16 cellular contexts compared by ENCODE assay signal in genomic region chr17:72538921-72539352, GRCh38.
A peak's percentile ranks its signal among the peaks of the same experiment; 100 is the strongest.
DNase-seq lines count a peak whose midpoint lies in the region; TF ChIP-seq lines count a peak whose summit lies in the region.
"Had no signal": no experiment of that assay in that cellular context is flagged by ENCODE, and none has a peak within 500 bp of the region (broad histone marks: within the 10 kb centered on the region; RNA-seq: fewer than 3 reads in every experiment).

No MANE protein-coding gene starts in this region.

- DNase-seq in PC-9 (no peak), glutamatergic neuron (peak; percentile 37), neural progenitor cell (ENCODE audit: low spot score) (peak; percentile 71), mesenteric fat pad (ENCODE audit: low spot score) (no peak), cerebellar nuclear complex (lab: John Stamatoyannopoulos, UW) (no peak), DMS53 treated with DMSO at 0.1 percent for 48 hours (lab: John Stamatoyannopoulos, UW; ENCODE audit: unreplicated experiment) (no peak), OCI-M2 (lab: John Stamatoyannopoulos, UW; ENCODE audit: unreplicated experiment) (no peak)
- DNase-seq: ACHN; activated CD8-positive, alpha-beta T cell treated with anti-CD3 and anti-CD28 coated beads, Interleukin-2, amount 10 ng/mL, durations not matched to agents 7 days and 5 days; adrenal gland; CD4-positive, alpha-beta T cell; NCI-H187; NCI-H69; Peyer's patch had no signal

- H3K27ac ChIP-seq in 22Rv1 (0 out of 2 replicates have a peak overlapping the region, but pooled peaks have one; percentile 10), PC-9 (peak overlapping the region; percentile 68; the same call in 1 of the 2 replicates), neural progenitor cell (peak overlapping the region; percentile 36)
- H3K27ac ChIP-seq: adrenal gland, coronary artery had no signal

- H3K9ac ChIP-seq in neural progenitor cell: no peak overlapping the region

- H3K4me1 ChIP-seq in PC-9 (replicated peaks; ENCODE audit: insufficient read depth) (peaks cover 16% of the 10 kb centered on the region), neural progenitor cell (peaks cover 27% of the 10 kb centered on the region)
- H3K4me1 ChIP-seq: adrenal gland had no signal

- H3K36me3 ChIP-seq in PC-9 (ENCODE audit: low read depth) (no peaks in the 10 kb centered on the region), neural progenitor cell (no peaks in the 10 kb centered on the region)
- H3K36me3 ChIP-seq: adrenal gland, Peyer's patch had no signal

- H3K4me1 Mint-ChIP-seq in glutamatergic neuron (ENCODE audit: low read depth, unreplicated experiment) (peaks cover 27% of the 10 kb centered on the region), neural progenitor cell (peaks cover 37% of the 10 kb centered on the region)

- TF ChIP-seq CTCF in 22Rv1 (IDR thresholded peaks at IDR 0.05): no peak
- TF ChIP-seq CTCF in PC-9 (conservative IDR thresholded peaks at IDR 0.05): no peak
- TF ChIP-seq CTCF in glutamatergic neuron (IDR thresholded peaks at IDR 0.05; ENCODE audit: partially characterized antibody, unreplicated experiment): no peak
- no peak for TF ChIP-seq CTCF in neural progenitor cell (IDR thresholded peaks at IDR 0.05)

- H3K4me2 ChIP-seq in PC-9: no peak overlapping the region
- H3K4me2 ChIP-seq in neural progenitor cell: peak overlapping the region; percentile 57

- H3K27me3 Mint-ChIP-seq in glutamatergic neuron (ENCODE audit: unreplicated experiment): peaks cover 19% of the 10 kb centered on the region
- H3K27me3 Mint-ChIP-seq in neural progenitor cell (ENCODE audit: insufficient read depth, low read depth): peaks cover 3% of the 10 kb centered on the region

- CTCF ChIA-PET in PC-9 (lab: Charles Lee): interaction anchor here (0.5 to 1.2 kb wide), 4 partner anchors 67 to 1772 kb away, joined by 3 to 4 read pairs (median 4); no protein-coding TSS in a partner anchor

- H3K9me3 ChIP-seq in PC-9 (ENCODE audit: insufficient read depth, low read depth): peaks cover 7% of the 10 kb centered on the region; the same call in 1 of the 2 replicates
- H3K9me3 ChIP-seq in neural progenitor cell (ENCODE audit: low read depth): no peaks in the 10 kb centered on the region
- H3K9me3 ChIP-seq: adrenal gland had no signal

- H3K4me3 ChIP-seq in PC-9 (no peak overlapping the region), neural progenitor cell (no peak overlapping the region)
- H3K4me3 ChIP-seq: adrenal gland, coronary artery, Peyer's patch had no signal

- BruUV-seq in PC-9 (replicated peaks; lab: Mats Ljungman, UMichigan): no TSS peak

- H2AFZ ChIP-seq in PC-9 (no peak overlapping the region), neural progenitor cell (replicated peaks) (peak overlapping the region; percentile 56)

- H3K9me2 ChIP-seq in PC-9 (ENCODE audit: insufficient read depth): no peaks in the 10 kb centered on the region

- POLR2A ChIA-PET in PC-9 (lab: Charles Lee; ENCODE audit: unreplicated experiment): no interaction called here

- peaks cover 32% of the 10 kb centered on the region for H3K36me3 Mint-ChIP-seq in glutamatergic neuron (ENCODE audit: unreplicated experiment)
- H3K36me3 Mint-ChIP-seq in neural progenitor cell: no peaks in the 10 kb centered on the region

- peaks cover 18% of the 10 kb centered on the region for H3K9me3 Mint-ChIP-seq in glutamatergic neuron (ENCODE audit: unreplicated experiment)
- peaks cover 26% of the 10 kb centered on the region for H3K9me3 Mint-ChIP-seq in neural progenitor cell
- H3K9me3 Mint-ChIP-seq: CD4-positive, alpha-beta T cell had no signal

- H3K4me3 Mint-ChIP-seq in glutamatergic neuron (ENCODE audit: unreplicated experiment) (no peak overlapping the region), neural progenitor cell (no peak overlapping the region)
- H3K4me3 Mint-ChIP-seq: activated CD8-positive, alpha-beta T cell treated with anti-CD3 and anti-CD28 coated beads, Interleukin-2, amount 10 ng/mL, durations not matched to agents 7 days and 5 days; CD4-positive, alpha-beta T cell had no signal

- H3F3A ChIP-seq in PC-9 (ENCODE audit: insufficient read depth, low read depth) (peaks cover 24% of the 10 kb centered on the region; the same call in 1 of the 2 replicates), neural progenitor cell (ENCODE audit: low read depth) (peaks cover 24% of the 10 kb centered on the region)

- H3K27ac Mint-ChIP-seq in glutamatergic neuron (ENCODE audit: unreplicated experiment) (no peak overlapping the region), neural progenitor cell (peak overlapping the region; percentile 57)
- H3K27ac Mint-ChIP-seq: activated CD8-positive, alpha-beta T cell treated with anti-CD3 and anti-CD28 coated beads, Interleukin-2, amount 10 ng/mL, durations not matched to agents 7 days and 5 days; CD4-positive, alpha-beta T cell had no signal

- H3K27me3 ChIP-seq in PC-9 (ENCODE audit: insufficient read depth, low read depth) (no peaks in the 10 kb centered on the region), neural progenitor cell (no peaks in the 10 kb centered on the region)
- H3K27me3 ChIP-seq: adrenal gland, Peyer's patch had no signal

- intact Hi-C loops in PC-9 (cut with micrococcal nuclease; ENCODE audit: unreplicated experiment): loop anchor here (5.0 kb wide), 1 partner anchor 1902 kb away; no protein-coding TSS in a partner anchor

- H3K79me2 ChIP-seq in PC-9 (ENCODE audit: low read depth): peaks cover 85% of the 10 kb centered on the region
- no peaks in the 10 kb centered on the region for H3K79me2 ChIP-seq in neural progenitor cell (ENCODE audit: low read depth)

- H4K20me1 ChIP-seq in PC-9 (ENCODE audit: insufficient read depth): no peaks in the 10 kb centered on the region
- H4K20me1 ChIP-seq in neural progenitor cell (ENCODE audit: low read depth): no peaks in the 10 kb centered on the region

Comparison
In these comparisons a context has a peak if more than half of its experiments do, and no peak if none do; other contexts are left out.
1. H3K27ac ChIP-seq: peak in every context shown above with its lines; median percentile 68 in PC-9; 36 in neural progenitor cell; 10 in 22Rv1.
2. DNase-seq: peak in glutamatergic neuron (single experiment) and neural progenitor cell (single experiment); none in PC-9 (0 of 2), mesenteric fat pad (single experiment), cerebellar nuclear complex (0 of 2), DMS53 treated with DMSO at 0.1 percent for 48 hours (single experiment) and OCI-M2 (single experiment).